16 cellular contexts compared by ENCODE assay signal in the genomic region with DNA sequence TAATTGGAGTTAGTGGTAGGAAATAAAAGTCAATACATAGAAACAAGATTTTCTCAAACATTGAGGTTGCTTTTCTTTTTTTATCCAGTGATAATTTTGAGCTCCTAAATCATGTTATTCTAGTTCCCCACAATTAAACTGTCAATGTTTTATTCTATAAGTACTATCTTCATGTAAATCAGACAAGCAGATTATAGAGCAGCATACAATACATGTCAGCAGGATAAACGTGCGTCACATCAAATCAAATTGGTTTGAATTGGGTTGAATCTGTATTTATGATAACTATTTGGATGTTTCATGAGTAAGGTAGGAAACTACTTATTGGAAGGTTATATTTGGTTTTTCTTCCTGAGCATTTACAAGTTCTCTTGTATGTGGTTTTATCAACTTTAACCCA.
A peak's percentile ranks its signal among the peaks of the same experiment; 100 is the strongest.
DNase-seq lines count a peak whose midpoint lies in the region; ATAC-seq lines count a peak whose summit lies in the region.
"Had no signal": no experiment of that assay in that cellular context is flagged by ENCODE, and none has a peak within 500 bp of the region (broad histone marks: within the 10 kb centered on the region; RNA-seq: fewer than 3 reads in every experiment).

No MANE protein-coding gene starts in this region.

- no peaks in the 10 kb centered on the region for H3K4me1 Mint-ChIP-seq in natural killer cell treated with Interleukin-12 subunit alpha and Interleukin-12 subunit beta and Interleukin-15 and Interleukin-18, amount 100 ng/mL, for 72 hours (ENCODE audit: low read depth in 2 of 2)
- H3K4me1 Mint-ChIP-seq: H9 had no signal

- no peak overlapping the region for H3K4me3 Mint-ChIP-seq in natural killer cell treated with Interleukin-12 subunit alpha and Interleukin-12 subunit beta and Interleukin-15 and Interleukin-18, amount 100 ng/mL, for 72 hours
- H3K4me3 Mint-ChIP-seq: CD8-positive, alpha-beta T cell; H9 had no signal

- no peak for ATAC-seq in HG03571 (IDR thresholded peaks at IDR 0.05; ENCODE audit: unreplicated experiment)
- ATAC-seq in natural killer cell treated with Interleukin-12 subunit alpha and Interleukin-12 subunit beta and Interleukin-15 and Interleukin-18, amount 100 ng/mL, for 72 hours: no peak
- ATAC-seq: CD8-positive, alpha-beta T cell; GM12878; HepG2 had no signal

- DNase-seq in NCI-H146 treated with DMSO at 0.1 percent for 48 hours (lab: John Stamatoyannopoulos, UW; ENCODE audit: unreplicated experiment) (peak; percentile 3), NCI-H146 (lab: John Stamatoyannopoulos, UW) (no peak), NCI-H2081 (lab: John Stamatoyannopoulos, UW) (peak; percentile 43 to 81), NCI-H748 treated with DMSO at 0.1 percent for 48 hours (lab: John Stamatoyannopoulos, UW) (peak; percentile 72), NCI-H82 treated with DMSO at 0.1 percent for 48 hours (lab: John Stamatoyannopoulos, UW; ENCODE audit: unreplicated experiment) (no peak)
- DNase-seq in natural killer cell treated with Interleukin-12 subunit alpha and Interleukin-12 subunit beta and Interleukin-15 and Interleukin-18, amount 100 ng/mL, for 72 hours (ENCODE audit: low spot score): no peak
- DNase-seq: 8988T; CD8-positive, alpha-beta T cell; DMS 273 treated with DMSO at 0.1 percent for 48 hours; DMS53; DND-41; EL; H9 had no signal

- H3K27me3 Mint-ChIP-seq in natural killer cell treated with Interleukin-12 subunit alpha and Interleukin-12 subunit beta and Interleukin-15 and Interleukin-18, amount 100 ng/mL, for 72 hours: no peaks in the 10 kb centered on the region

- no peak overlapping the region for H3K27ac Mint-ChIP-seq in natural killer cell treated with Interleukin-12 subunit alpha and Interleukin-12 subunit beta and Interleukin-15 and Interleukin-18, amount 100 ng/mL, for 72 hours
- H3K27ac Mint-ChIP-seq: CD8-positive, alpha-beta T cell; H9 had no signal

- peaks cover 7% of the 10 kb centered on the region for H3K36me3 Mint-ChIP-seq in natural killer cell treated with Interleukin-12 subunit alpha and Interleukin-12 subunit beta and Interleukin-15 and Interleukin-18, amount 100 ng/mL, for 72 hours
- H3K36me3 Mint-ChIP-seq: CD8-positive, alpha-beta T cell had no signal

- peaks cover 22% of the 10 kb centered on the region for H3K9me3 Mint-ChIP-seq in natural killer cell treated with Interleukin-12 subunit alpha and Interleukin-12 subunit beta and Interleukin-15 and Interleukin-18, amount 100 ng/mL, for 72 hours

Comparison
In these comparisons a context has a peak if more than half of its experiments do, and no peak if none do; other contexts are left out.
1. DNase-seq: peak in NCI-H146 treated with DMSO at 0.1 percent for 48 hours (single experiment), NCI-H2081 (2 of 2) and NCI-H748 treated with DMSO at 0.1 percent for 48 hours (single experiment); none in NCI-H146 (single experiment), NCI-H82 treated with DMSO at 0.1 percent for 48 hours (single experiment) and natural killer cell treated with Interleukin-12 subunit alpha and Interleukin-12 subunit beta and Interleukin-15 and Interleukin-18, amount 100 ng/mL, for 72 hours (single experiment).